ENCODE assay signal across 8 cellular contexts in genomic region chr5:54743997-54744788, GRCh38.
DNase-seq lines count a peak whose midpoint lies in the region; ATAC-seq, FAIRE-seq and TF ChIP-seq lines count a peak whose summit lies in the region.

No MANE protein-coding gene starts in this region.

- BruUV-seq in endothelial cell of umbilical vein (replicated peaks; lab: Mats Ljungman, UMichigan) = no TSS peak

- H3K4me2 ChIP-seq in endothelial cell of umbilical vein (ENCODE audit: insufficient read depth, low read length) = no peak overlapping the region

- TF ChIP-seq CTCF in CD14-positive monocyte (IDR thresholded peaks at IDR 0.05) (no peak), endothelial cell of umbilical vein (IDR thresholded peaks at IDR 0.05; ENCODE audit: extremely low read depth in 1 of 2, insufficient read depth in 1 of 2, low read depth in 1 of 2, low read length in 2 of 2) (no peak), thyroid gland (IDR thresholded peaks at IDR 0.05) (no peak)

- DNase-seq in CD14-positive monocyte (ENCODE audit: low spot score) (peak; percentile 76), KG1 (lab: John Stamatoyannopoulos, UW) (peak; percentile 68), endothelial cell of umbilical vein (ENCODE audit: low read depth, low spot score) (peak; percentile 73), thyroid gland (peak; percentile 34 to 50), COLO668 (lab: John Stamatoyannopoulos, UW; ENCODE audit: unreplicated experiment) (no peak)
- peak; percentile 75 for DNase-seq in activated CD4-positive, alpha-beta memory T cell treated with anti-CD3 and anti-CD28 coated beads for 36 hours
- DNase-seq in naive thymus-derived CD4-positive, alpha-beta T cell = peak in 8 of 9 donors; percentile 38 to 71 (median 52)

- peaks cover 40% of the 10 kb centered on the region for H3K4me1 Mint-ChIP-seq in CD14-positive monocyte
- peaks cover 23% of the 10 kb centered on the region for H3K4me1 Mint-ChIP-seq in activated CD4-positive, alpha-beta memory T cell treated with anti-CD3 and anti-CD28 coated beads for 36 hours (ENCODE audit: low read depth)
- peaks cover 16 to 57% (median 20%) of the 10 kb centered on the region in 7 donors for H3K4me1 Mint-ChIP-seq in naive thymus-derived CD4-positive, alpha-beta T cell

- no peaks in the 10 kb centered on the region for H3K79me2 ChIP-seq in endothelial cell of umbilical vein (ENCODE audit: control insufficient read depth, insufficient read depth, low read length)

- peak; percentile 86 for ATAC-seq in GM21528 (IDR thresholded peaks at IDR 0.05; ENCODE audit: low FRiP score, unreplicated experiment)
- peak; percentile 90 for ATAC-seq in naive thymus-derived CD4-positive, alpha-beta T cell

- H3K4me1 ChIP-seq in endothelial cell of umbilical vein (ENCODE audit: control insufficient read depth, extremely low read depth, insufficient read depth, low read length) (peaks cover 20% of the 10 kb centered on the region), thyroid gland (peaks cover 5 to 15% of the 10 kb centered on the region in 2 donors)
- H3K4me1 ChIP-seq in naive thymus-derived CD4-positive, alpha-beta T cell (ENCODE audit: control insufficient read depth in 2 of 2, insufficient read depth in 2 of 2, low read length in 2 of 2) = peaks cover 11 to 35% of the 10 kb centered on the region in 2 donors

- 67 to 72% methylated on average over 8 of the region's 8 CpGs for WGBS in thyroid gland, 2 donors

- H3K9ac ChIP-seq in endothelial cell of umbilical vein (replicated peaks; ENCODE audit: extremely low read depth, insufficient read depth, low read length) = no peak overlapping the region

- TF ChIP-seq POLR2A in endothelial cell of umbilical vein (IDR thresholded peaks at IDR 0.05; ENCODE audit: low read depth, low read length) (no peak), thyroid gland (IDR thresholded peaks at IDR 0.05) (no peak)

- peak overlapping the region; percentile 72 for H2AFZ ChIP-seq in endothelial cell of umbilical vein (ENCODE audit: low read depth, low read length)

- H3K4me3 ChIP-seq in endothelial cell of umbilical vein (replicated peaks in 1 of 3; ENCODE audit: insufficient read depth in 1 of 3, low read depth in 1 of 3, low read length in 3 of 3) = no peak overlapping the region
- H3K4me3 ChIP-seq in naive thymus-derived CD4-positive, alpha-beta T cell (ENCODE audit: low read length) = peak overlapping the region; percentile 9
- H3K4me3 ChIP-seq in thyroid gland (replicated peaks in 1 of 3) = no peak overlapping the region

- dilution Hi-C loops in endothelial cell of umbilical vein (cut with MboI; ENCODE audit: extremely low pct_ligation_motif_present, low sequenced_read_pairs) = no loop called here

- H4K20me1 ChIP-seq in endothelial cell of umbilical vein (replicated peaks; ENCODE audit: control insufficient read depth, extremely low read depth, insufficient read depth, low read length) = no peaks in the 10 kb centered on the region

- H3K27me3 ChIP-seq in endothelial cell of umbilical vein (ENCODE audit: control insufficient read depth in 2 of 2, insufficient read depth in 2 of 2, low read length in 2 of 2) (no peaks in the 10 kb centered on the region), thyroid gland (no peaks in the 10 kb centered on the region)
- H3K27me3 ChIP-seq in naive thymus-derived CD4-positive, alpha-beta T cell (ENCODE audit: control insufficient read depth in 2 of 2, insufficient read depth in 2 of 2, low read length in 2 of 2) = no peaks in the 10 kb centered on the region

- H3K27ac Mint-ChIP-seq in CD14-positive monocyte = peak overlapping the region; percentile 91 to 98 (median 94)
- peak overlapping the region; percentile 83 for H3K27ac Mint-ChIP-seq in activated CD4-positive, alpha-beta memory T cell treated with anti-CD3 and anti-CD28 coated beads for 36 hours
- peak overlapping the region in 8 of 9 donors; percentile 25 to 82 (median 36) for H3K27ac Mint-ChIP-seq in naive thymus-derived CD4-positive, alpha-beta T cell

- H3K4me3 Mint-ChIP-seq in CD14-positive monocyte = peak overlapping the region; percentile 65 to 82
- H3K4me3 Mint-ChIP-seq in activated CD4-positive, alpha-beta memory T cell treated with anti-CD3 and anti-CD28 coated beads for 36 hours = peak overlapping the region; percentile 30
- H3K4me3 Mint-ChIP-seq in naive thymus-derived CD4-positive, alpha-beta T cell = peak overlapping the region in 9 of 10 donors; percentile 3 to 77 (median 35)

- POLR2A ChIA-PET in activated CD4-positive, alpha-beta memory T cell treated with anti-CD3 and anti-CD28 coated beads for 36 hours (lab: Charles Lee) = interaction anchor here (0.9 to 1.1 kb wide), 2 partner anchors 49 to 227 kb away, joined by 3 read pairs; partner anchors contain the start of gene SNX18
- POLR2A ChIA-PET in endothelial cell of umbilical vein (lab: Charles Lee) = no interaction called here
- POLR2A ChIA-PET in naive thymus-derived CD4-positive, alpha-beta T cell (lab: Charles Lee) = interaction anchor here (0.6 to 2.3 kb wide), 8 partner anchors 12 to 227 kb away, joined by 3 to 12 read pairs (median 7); partner anchors contain the start of gene SNX18

- peaks cover 0 to 3% (median 2%) of the 10 kb centered on the region in 3 donors for H3K27me3 Mint-ChIP-seq in CD14-positive monocyte (ENCODE audit: low read depth in 3 of 3)
- H3K27me3 Mint-ChIP-seq in activated CD4-positive, alpha-beta memory T cell treated with anti-CD3 and anti-CD28 coated beads for 36 hours = no peaks in the 10 kb centered on the region
- peaks cover 0 to 6% (median 4%) of the 10 kb centered on the region in 5 donors for H3K27me3 Mint-ChIP-seq in naive thymus-derived CD4-positive, alpha-beta T cell

- CTCF ChIA-PET in activated CD4-positive, alpha-beta memory T cell treated with anti-CD3 and anti-CD28 coated beads for 36 hours (lab: Charles Lee) = interaction anchor here (0.9 to 1.7 kb wide), 5 partner anchors 22 to 228 kb away, joined by 3 to 5 read pairs (median 3); partner anchors contain the start of gene SNX18
- CTCF ChIA-PET in endothelial cell of umbilical vein (lab: Charles Lee) = interaction anchor here (0.8 to 4.0 kb wide), 9 partner anchors 10 to 226 kb away, joined by 3 to 29 read pairs (median 4); partner anchors contain the start of gene SNX18
- CTCF ChIA-PET in naive thymus-derived CD4-positive, alpha-beta T cell (lab: Charles Lee) = interaction anchor here (0.6 to 1.9 kb wide), 7 partner anchors 12 to 294 kb away, joined by 3 to 11 read pairs (median 3); no protein-coding TSS in a partner anchor

- peak overlapping the region; percentile 46 for H3K27ac ChIP-seq in endothelial cell of umbilical vein (ENCODE audit: insufficient read depth, low read depth, low read length)
- no peak overlapping the region for H3K27ac ChIP-seq in naive thymus-derived CD4-positive, alpha-beta T cell (ENCODE audit: low read depth, low read length)
- H3K27ac ChIP-seq in thyroid gland = peak overlapping the region; percentile 45 to 60 (median 59)

- no peaks in the 10 kb centered on the region for H3K9me3 ChIP-seq in endothelial cell of umbilical vein (replicated peaks; ENCODE audit: control insufficient read depth, insufficient read depth, low read length)
- no peaks in the 10 kb centered on the region for H3K9me3 ChIP-seq in naive thymus-derived CD4-positive, alpha-beta T cell (ENCODE audit: control insufficient read depth in 2 of 3, low read length in 3 of 3)
- no peaks in the 10 kb centered on the region for H3K9me3 ChIP-seq in thyroid gland

- no peaks in the 10 kb centered on the region for H3K36me3 Mint-ChIP-seq in CD14-positive monocyte
- peaks cover 3% of the 10 kb centered on the region for H3K36me3 Mint-ChIP-seq in activated CD4-positive, alpha-beta memory T cell treated with anti-CD3 and anti-CD28 coated beads for 36 hours
- H3K36me3 Mint-ChIP-seq in naive thymus-derived CD4-positive, alpha-beta T cell = peaks cover 0 to 19% (median 0%) of the 10 kb centered on the region in 5 donors

- intact Hi-C loops in CD14-positive monocyte (cut with micrococcal nuclease) (loop anchor here in 1 of 2 donors (5.0 to 10.0 kb wide), 2 partner anchors 72 to 219 kb away; no protein-coding TSS in a partner anchor), endothelial cell of umbilical vein (cut with micrococcal nuclease) (loop anchor here (2.0 kb wide), 1 partner anchor 101 kb away; no protein-coding TSS in a partner anchor), thyroid gland (cut with DNase I) (no loop called here)
- intact Hi-C loops in activated CD4-positive, alpha-beta memory T cell treated with anti-CD3 and anti-CD28 coated beads for 36 hours (cut with micrococcal nuclease) = loop anchor here (1.0 to 2.0 kb wide), 3 partner anchors 27 to 227 kb away; partner anchors contain the start of gene SNX18
- intact Hi-C loops in naive thymus-derived CD4-positive, alpha-beta T cell (cut with micrococcal nuclease) = loop anchor here (1.0 to 2.0 kb wide), 8 partner anchors 9 to 227 kb away; partner anchors contain the start of gene SNX18 (in 2 of the 2)

- H3K9me3 Mint-ChIP-seq in CD14-positive monocyte = peaks cover 0 to 2% (median 0%) of the 10 kb centered on the region in 7 donors
- H3K9me3 Mint-ChIP-seq in activated CD4-positive, alpha-beta memory T cell treated with anti-CD3 and anti-CD28 coated beads for 36 hours = no peaks in the 10 kb centered on the region
- H3K9me3 Mint-ChIP-seq in naive thymus-derived CD4-positive, alpha-beta T cell = peaks cover 0 to 7% (median 0%) of the 10 kb centered on the region in 11 donors

- H3K9me1 ChIP-seq in endothelial cell of umbilical vein (replicated peaks; ENCODE audit: control insufficient read depth, extremely low read depth, insufficient read depth, low read length) = no peaks in the 10 kb centered on the region

- FAIRE-seq in endothelial cell of umbilical vein (lab: Jason Lieb, UNC) = peak; percentile 88

- H3K36me3 ChIP-seq in endothelial cell of umbilical vein (ENCODE audit: control insufficient read depth in 2 of 2, extremely low read depth in 1 of 2, insufficient read depth in 2 of 2, low read length in 2 of 2) (no peaks in the 10 kb centered on the region), thyroid gland (no peaks in the 10 kb centered on the region)
- no peaks in the 10 kb centered on the region for H3K36me3 ChIP-seq in naive thymus-derived CD4-positive, alpha-beta T cell (ENCODE audit: control insufficient read depth in 2 of 3, insufficient read depth in 3 of 3, low read length in 3 of 3)

TF ChIP-seq in endothelial cell of umbilical vein, 7 proteins besides CTCF, POLR2A, EP300 and RAD21:
- TF ChIP-seq FOS (IDR thresholded peaks at IDR 0.05; ENCODE audit: borderline replicate concordance, insufficient read depth, low read length) = peak; percentile 52
- peak; percentile 69 for TF ChIP-seq GATA2 (IDR thresholded peaks at IDR 0.05; ENCODE audit: insufficient read depth, insufficient read length, low read depth, low read length)
- peak; percentile 24 for TF ChIP-seq POLR2AphosphoS5 (IDR thresholded peaks at IDR 0.05; ENCODE audit: insufficient read depth, low read depth, low read length)
- TF ChIP-seq MAX (IDR thresholded peaks at IDR 0.05; ENCODE audit: insufficient read depth, insufficient read length) = no peak

Comparison
In these comparisons a context has a peak if more than half of its experiments do, and no peak if none do; other contexts are left out.
1. H3K27ac Mint-ChIP-seq: peak in every context shown above with its lines; median percentile 94 in CD14-positive monocyte; 83 in activated CD4-positive, alpha-beta memory T cell treated with anti-CD3 and anti-CD28 coated beads for 36 hours; 36 in naive thymus-derived CD4-positive, alpha-beta T cell.